Comparison of ENCODE assay signal across 8 cellular contexts in the genomic region with DNA sequence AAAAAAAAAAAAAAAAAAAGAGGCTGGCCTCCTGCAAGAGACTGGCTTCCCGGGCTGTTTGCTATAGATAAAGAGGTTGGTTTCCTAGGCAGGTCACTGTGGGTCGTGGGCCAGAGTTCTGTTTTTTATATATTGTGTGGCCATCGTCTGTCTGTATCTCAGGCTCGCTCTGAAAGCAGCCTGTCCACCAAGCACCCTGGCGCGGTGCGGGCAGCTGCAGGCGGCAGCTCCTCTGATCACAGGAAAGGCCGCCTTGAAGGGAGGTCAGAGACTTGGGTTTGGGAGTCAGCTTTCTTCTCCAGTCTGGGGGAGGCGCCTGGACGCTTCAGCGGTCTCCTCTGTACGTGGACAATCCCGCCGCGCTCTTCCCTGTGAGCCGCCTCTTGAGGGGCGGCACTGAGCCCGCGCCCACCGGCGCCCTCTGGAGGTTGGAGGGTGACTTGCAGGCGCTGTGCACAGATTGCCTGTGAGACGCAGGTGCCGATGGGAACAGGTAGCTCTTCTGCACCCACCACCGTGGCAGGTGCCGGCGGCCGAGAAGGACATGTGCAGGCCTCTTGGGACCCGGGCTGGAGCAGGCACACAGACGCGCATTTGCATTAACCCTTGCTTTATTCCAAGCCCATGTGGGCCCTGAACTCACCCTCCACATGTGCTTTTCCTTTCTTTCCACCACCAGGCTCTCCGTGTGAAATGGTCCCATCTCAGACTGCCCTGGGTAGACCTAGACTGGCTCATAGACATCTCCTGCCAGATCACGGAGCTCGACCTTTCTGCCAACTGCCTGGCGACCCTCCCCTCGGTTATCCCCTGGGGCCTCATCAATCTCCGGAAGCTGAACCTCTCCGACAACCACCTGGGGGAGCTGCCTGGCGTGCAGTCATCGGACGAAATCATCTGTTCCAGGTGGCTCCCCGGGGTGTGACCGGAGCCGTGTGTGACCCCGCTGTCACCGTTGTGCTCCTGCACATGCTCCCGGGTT.
DNase-seq lines count a peak whose midpoint lies in the region; ATAC-seq, FAIRE-seq and TF ChIP-seq lines count a peak whose summit lies in the region.

No MANE protein-coding gene starts in this region.

- peaks cover 37% of the 10 kb centered on the region for H3K27me3 Mint-ChIP-seq in H9 (ENCODE audit: low read depth)
- H3K27me3 Mint-ChIP-seq in activated naive CD4-positive, alpha-beta T cell treated with anti-CD3 and anti-CD28 coated beads, Interleukin-2, amount 10 ng/mL, durations not matched to agents 7 days and 5 days, result peaks cover 42% of the 10 kb centered on the region

- H3K27ac ChIP-seq in H9 (ENCODE audit: insufficient read length, low read depth, low read length) (no peak overlapping the region), pancreas (peak overlapping the region in 3 of 4 donors; percentile 22 to 78 (median 56)), thyroid gland (no peak overlapping the region)

- DNase-seq in H9 (peak; percentile 92), SK-N-DZ (ENCODE audit: low spot score) (peak; percentile 84), Right ventricle myocardium superior (peak; percentile 89), pancreas (peak; percentile 85 to 99 (median 92)), thyroid gland (peak; percentile 87 to 91)
- DNase-seq in activated naive CD4-positive, alpha-beta T cell treated with anti-CD3 and anti-CD28 coated beads, Interleukin-2, amount 10 ng/mL, durations not matched to agents 7 days and 5 days, result peak; percentile 90

- H4K91ac ChIP-seq in H9 (ENCODE audit: insufficient read length, low read depth, low read length), result no peak overlapping the region

- peaks cover 8 to 21% (median 10%) of the 10 kb centered on the region in 3 experiments; a peak in 5 of 7 replicates for H3K36me3 Mint-ChIP-seq in H9 (ENCODE audit: insufficient read depth in 1 of 3, low read depth in 3 of 3)
- no peaks in the 10 kb centered on the region for H3K36me3 Mint-ChIP-seq in activated naive CD4-positive, alpha-beta T cell treated with anti-CD3 and anti-CD28 coated beads, Interleukin-2, amount 10 ng/mL, durations not matched to agents 7 days and 5 days

- WGBS in H9 (ENCODE audit: extremely low coverage, insufficient read length, low lambda C conversion rate), result no CpG with 5 or more reads among the region's 48 CpGs
- WGBS in pancreas, 2 donors, result 7 to 12% methylated on average over 48 of the region's 48 CpGs
- WGBS in thyroid gland, 2 donors, result 29 to 37% methylated on average over 29 to 40 of the region's 48 CpGs

- H3K9me2 ChIP-seq in Loucy (replicated peaks; ENCODE audit: low read depth, low read length), result no peaks in the 10 kb centered on the region

- no peak overlapping the region for H2BK120ac ChIP-seq in H9 (ENCODE audit: low read depth, low read length, poor library complexity, severe bottlenecking)

- H2BK20ac ChIP-seq in H9 (ENCODE audit: low read depth, low read length, poor library complexity, severe bottlenecking), result no peak overlapping the region

- no peak overlapping the region for H3K14ac ChIP-seq in H9 (ENCODE audit: insufficient read depth, low read length)

- H3K4me3 Mint-ChIP-seq in H9, result peak overlapping the region; percentile 73 to 82
- H3K4me3 Mint-ChIP-seq in activated naive CD4-positive, alpha-beta T cell treated with anti-CD3 and anti-CD28 coated beads, Interleukin-2, amount 10 ng/mL, durations not matched to agents 7 days and 5 days, result peak overlapping the region; percentile 76

- H4K8ac ChIP-seq in H9 (replicated peaks; ENCODE audit: insufficient read length, low read depth, low read length), result no peak overlapping the region

- H3K4me3 ChIP-seq in Loucy (ENCODE audit: low read length, poor library complexity, severe bottlenecking), result peak overlapping the region; percentile 79
- peak overlapping the region; percentile 21 to 59 (median 54) for H3K4me3 ChIP-seq in pancreas
- peak overlapping the region in 2 of 3 donors; percentile 5 to 31 for H3K4me3 ChIP-seq in thyroid gland (replicated peaks in 1 of 3)

- H3F3A ChIP-seq in Loucy (ENCODE audit: low read depth), result no peaks in the 10 kb centered on the region

- TF ChIP-seq CTCF in H9 (conservative IDR thresholded peaks at IDR 0.05) (peak; percentile 98), Loucy (conservative IDR thresholded peaks at IDR 0.05; ENCODE audit: low read length) (peak; percentile 89), pancreas (IDR thresholded peaks at IDR 0.05) (peak; percentile 96 to 97 (median 96)), thyroid gland (IDR thresholded peaks at IDR 0.05) (peak; percentile 91 to 100 (median 96))

- H2AFZ ChIP-seq in H9 (ENCODE audit: low read length) (no peak overlapping the region), Loucy (ENCODE audit: low read length) (peak overlapping the region; percentile 96)

- no peak overlapping the region for H3K4ac ChIP-seq in H9 (ENCODE audit: low read depth, low read length)

- ATAC-seq in Right ventricle myocardium superior (ENCODE audit: poor library complexity) (peak; percentile 88), pancreas (peak; percentile 90 to 96 (median 93))

- H3K27ac Mint-ChIP-seq in H9, result no peak overlapping the region; a peak in 1 of 7 replicates
- peak overlapping the region; percentile 28 for H3K27ac Mint-ChIP-seq in activated naive CD4-positive, alpha-beta T cell treated with anti-CD3 and anti-CD28 coated beads, Interleukin-2, amount 10 ng/mL, durations not matched to agents 7 days and 5 days

- intact Hi-C loops in Right ventricle myocardium superior (cut with DNase I) (loop anchor here (2.0 to 5.0 kb wide), 3 partner anchors 91 to 378 kb away; a partner anchor contains a TSS), pancreas (cut with DNase I) (loop anchor here in 2 of 3 donors (5.0 kb wide), 2 partner anchors 91 to 376 kb away; a partner anchor contains a TSS), thyroid gland (cut with DNase I) (loop anchor here (5.0 kb wide), 1 partner anchor 376 kb away; no protein-coding TSS in a partner anchor)

- no peaks in the 10 kb centered on the region for H3K4me1 ChIP-seq in ES-I3 (ENCODE audit: insufficient read depth, low read length)
- H3K4me1 ChIP-seq in H9 (ENCODE audit: insufficient read depth, low read length), result peaks cover 4% of the 10 kb centered on the region; the same call in 1 of the 2 replicates
- peaks cover 16% of the 10 kb centered on the region for H3K4me1 ChIP-seq in Loucy (ENCODE audit: insufficient read depth, low read length, poor library complexity, severe bottlenecking)
- peaks cover 0 to 7% (median 0%) of the 10 kb centered on the region in 3 donors for H3K4me1 ChIP-seq in pancreas
- H3K4me1 ChIP-seq in thyroid gland, result peaks cover 0 to 14% of the 10 kb centered on the region in 2 donors

- no peaks in the 10 kb centered on the region for H3K27me3 ChIP-seq in H9 (ENCODE audit: insufficient read depth, low read length)
- H3K27me3 ChIP-seq in Loucy (ENCODE audit: insufficient read depth, low read length, poor library complexity, severe bottlenecking), result no peaks in the 10 kb centered on the region
- no peaks in the 10 kb centered on the region for H3K27me3 ChIP-seq in pancreas
- H3K27me3 ChIP-seq in thyroid gland, result no peaks in the 10 kb centered on the region

- peak overlapping the region; percentile 78; the same call in 1 of the 2 replicates for H3K9ac ChIP-seq in ES-I3 (ENCODE audit: low read depth, low read length)
- H3K9ac ChIP-seq in H9 (ENCODE audit: extremely low read depth, insufficient read length, low read length), result no peak overlapping the region
- peak overlapping the region; percentile 68 for H3K9ac ChIP-seq in Loucy (ENCODE audit: low read depth, low read length, poor library complexity, severe bottlenecking)

- peak in 1 of 2 donors; percentile 30 for TF ChIP-seq POLR2A in thyroid gland (IDR thresholded peaks at IDR 0.05)

- H3K23ac ChIP-seq in H9 (ENCODE audit: insufficient read length, low read depth, low read length), result no peak overlapping the region

- H3K18ac ChIP-seq in H9 (ENCODE audit: insufficient read length, low read depth, low read length), result no peak overlapping the region

- no peaks in the 10 kb centered on the region for H3K79me1 ChIP-seq in H9 (ENCODE audit: insufficient read depth, low read depth, low read length, poor library complexity, severe bottlenecking)

- H2AK5ac ChIP-seq in H9 (ENCODE audit: insufficient read length, low read length), result no peak overlapping the region

- H2BK12ac ChIP-seq in H9 (ENCODE audit: insufficient read length, low read depth, low read length), result no peak overlapping the region

- H3K36me3 ChIP-seq in ES-I3 (ENCODE audit: insufficient read depth, low read length) (no peaks in the 10 kb centered on the region), Loucy (ENCODE audit: insufficient read depth, low read length) (no peaks in the 10 kb centered on the region), pancreas (no peaks in the 10 kb centered on the region), thyroid gland (no peaks in the 10 kb centered on the region)

- FAIRE-seq in pancreas (lab: Jason Lieb, UNC), result no peak

- peaks cover 6% of the 10 kb centered on the region for H3K23me2 ChIP-seq in H9 (ENCODE audit: insufficient read length, low read depth, low read length, poor library complexity, severe bottlenecking)

- no peak overlapping the region for H3K56ac ChIP-seq in H9 (ENCODE audit: insufficient read length, low read depth, low read length)

- H3K79me2 ChIP-seq in H9 (ENCODE audit: insufficient read depth, low read length) (no peaks in the 10 kb centered on the region), Loucy (ENCODE audit: insufficient read depth, low read length) (no peaks in the 10 kb centered on the region)

- H3K9me3 ChIP-seq in ES-I3 (ENCODE audit: control insufficient read depth, insufficient read depth, low read length) (0 out of 2 replicates have a peak, but pooled peaks cover 5% of the 10 kb centered on the region), H9 (ENCODE audit: control insufficient read depth, low read depth, low read length) (peaks cover 8% of the 10 kb centered on the region), Loucy (ENCODE audit: insufficient read depth, low read depth, low read length) (no peaks in the 10 kb centered on the region), pancreas (no peaks in the 10 kb centered on the region), thyroid gland (no peaks in the 10 kb centered on the region)

- H3K4me2 ChIP-seq in H9 (ENCODE audit: insufficient read depth, insufficient read length, low read length) (peak overlapping the region; percentile 67), Loucy (ENCODE audit: low read depth, low read length, poor library complexity, severe bottlenecking) (peak overlapping the region; percentile 86)

- no peak overlapping the region for H2BK5ac ChIP-seq in H9 (ENCODE audit: insufficient read length, low read length)

- H4K5ac ChIP-seq in H9 (ENCODE audit: insufficient read length, low read depth, low read length), result no peak overlapping the region

- CTCF ChIA-PET in activated naive CD4-positive, alpha-beta T cell treated with anti-CD3 and anti-CD28 coated beads, Interleukin-2, amount 10 ng/mL, durations not matched to agents 7 days and 5 days (lab: Charles Lee), result interaction anchor here (0.6 to 11.1 kb wide), 37 partner anchors 8 to 662 kb away, joined by 3 to 176 read pairs (median 4); a partner anchor contains a TSS

- H4K20me1 ChIP-seq in H9 (ENCODE audit: control insufficient read depth, insufficient read depth, insufficient read length) (no peaks in the 10 kb centered on the region), Loucy (ENCODE audit: insufficient read depth, low read length, poor library complexity, severe bottlenecking) (no peaks in the 10 kb centered on the region)

- no peak overlapping the region for H3T11ph ChIP-seq in H9 (ENCODE audit: low read length)

- no peak overlapping the region for H2BK15ac ChIP-seq in H9 (ENCODE audit: low read depth, low read length)

- H3K4me1 Mint-ChIP-seq in H9, result peaks cover 26 to 31% of the 10 kb centered on the region in 2 experiments
- peaks cover 22% of the 10 kb centered on the region for H3K4me1 Mint-ChIP-seq in activated naive CD4-positive, alpha-beta T cell treated with anti-CD3 and anti-CD28 coated beads, Interleukin-2, amount 10 ng/mL, durations not matched to agents 7 days and 5 days

- H3K9me3 Mint-ChIP-seq in H9, result peaks cover 20 to 21% of the 10 kb centered on the region in 2 experiments
- H3K9me3 Mint-ChIP-seq in activated naive CD4-positive, alpha-beta T cell treated with anti-CD3 and anti-CD28 coated beads, Interleukin-2, amount 10 ng/mL, durations not matched to agents 7 days and 5 days, result peaks cover 3% of the 10 kb centered on the region

Comparison
In these comparisons a context has a peak if more than half of its experiments do, and no peak if none do; other contexts are left out.
1. H3K27ac ChIP-seq: peak in pancreas (3 of 4); none in H9 (single experiment) and thyroid gland (0 of 3).
2. H3K4me3 ChIP-seq: peak in every context shown above with its lines; median percentile 79 in Loucy; 54 in pancreas; 18 in thyroid gland.
3. Peak in every context shown above with its lines, with median percentiles within 50 percentile points of each other: DNase-seq and CTCF ChIP-seq.